Comparison of ENCODE assay signal across 21 cellular contexts in the genomic region with DNA sequence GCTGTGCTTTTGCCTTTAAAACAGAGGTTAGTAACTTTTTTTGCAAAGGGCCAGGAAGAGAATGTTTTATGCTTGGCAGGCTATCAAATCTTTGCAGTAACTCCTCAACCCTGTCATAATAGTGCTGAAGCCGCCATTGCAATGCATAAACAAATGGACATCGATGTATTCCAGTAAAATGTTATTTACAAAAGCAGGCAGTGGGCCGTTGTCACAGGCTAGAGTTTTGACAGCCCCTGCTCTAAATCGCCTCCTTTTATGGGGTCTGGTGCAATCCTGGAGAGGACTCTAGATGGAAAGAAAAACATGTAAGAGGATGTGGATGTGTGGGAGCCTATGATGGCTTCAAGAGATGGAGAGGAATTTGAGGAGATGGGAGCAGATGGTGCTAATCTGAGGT.
DNase-seq lines count a peak whose midpoint lies in the region; ATAC-seq and TF ChIP-seq lines count a peak whose summit lies in the region.
"Had no signal": no experiment of that assay in that cellular context is flagged by ENCODE, and none has a peak within 500 bp of the region (broad histone marks: within the 10 kb centered on the region; RNA-seq: fewer than 3 reads in every experiment).

No MANE protein-coding gene starts in this region.

- in situ Hi-C loops in transverse colon (cut with MboI; ENCODE audit: low pct_ligation_motif_present in 1 of 4, low pct_unique_long_range_greater_than_20kb in 1 of 4, low sequenced_read_pairs in 3 of 4) = no loop called here

- H3K4me3 ChIP-seq in rectal smooth muscle tissue (ENCODE audit: low read length) (no peak overlapping the region), transverse colon (no peak overlapping the region)
- H3K4me3 ChIP-seq: BLaER1, GM12878, GM23338 had no signal

- no peak for TF ChIP-seq CTCF in transverse colon (IDR thresholded peaks at IDR 0.05)

- H3K4me1 ChIP-seq in rectal smooth muscle tissue (ENCODE audit: control insufficient read depth, insufficient read depth, low read length) = peaks cover 5% of the 10 kb centered on the region
- no peaks in the 10 kb centered on the region for H3K4me1 ChIP-seq in transverse colon
- H3K4me1 ChIP-seq: BLaER1, Caco-2 had no signal

- H3K27me3 ChIP-seq in rectal smooth muscle tissue (ENCODE audit: control insufficient read depth, insufficient read depth, low read length) (no peaks in the 10 kb centered on the region), transverse colon (no peaks in the 10 kb centered on the region)
- H3K27me3 ChIP-seq: BLaER1 had no signal

- WGBS in transverse colon (ENCODE audit: low coverage in 1 of 2), 2 donors = 50 to 53% methylated on average over 4 of the region's 4 CpGs

- H3K27ac ChIP-seq in rectal smooth muscle tissue (ENCODE audit: low read depth, low read length) = peak overlapping the region; percentile 38
- peak overlapping the region in 3 of 4 donors; percentile 19 to 59 (median 28) for H3K27ac ChIP-seq in transverse colon
- H3K27ac ChIP-seq: 22Rv1, BLaER1, C4-2B had no signal

- DNase-seq in NCI-H2171 treated with DMSO at 0.1 percent for 48 hours (lab: John Stamatoyannopoulos, UW) (peak; percentile 33), NCI-H2171 (lab: John Stamatoyannopoulos, UW) (no peak), left kidney (ENCODE audit: low read depth, low spot score) (peak; percentile 32), transverse colon (no peak), GM19238 (ENCODE audit: insufficient read length, low spot score) (no peak), HuH-7 (ENCODE audit: low spot score) (no peak)
- DNase-seq: Caco-2; CD4-positive, CD25-positive, alpha-beta regulatory T cell; CD8-positive, alpha-beta T cell; DMS153; DND-41; GDM1; H9 had no signal

- no peak for ATAC-seq in GM21360 (IDR thresholded peaks at IDR 0.05; ENCODE audit: unreplicated experiment)
- ATAC-seq: CD8-positive, alpha-beta T cell; GM12878; GM23338; HCT116 had no signal

- no peak for TF ChIP-seq POLR2A in transverse colon (IDR thresholded peaks at IDR 0.05)

- H3K36me3 ChIP-seq in rectal smooth muscle tissue (ENCODE audit: control insufficient read depth, insufficient read depth, low read length) (no peaks in the 10 kb centered on the region), transverse colon (no peaks in the 10 kb centered on the region)
- H3K36me3 ChIP-seq: BLaER1 had no signal

- no peak overlapping the region for H3K9ac ChIP-seq in rectal smooth muscle tissue (ENCODE audit: low read length)
- H3K9ac ChIP-seq: BLaER1 had no signal

- intact Hi-C loops in transverse colon (cut with DNase I; ENCODE audit: low total_unique reads) = no loop called here

- TF ChIP-seq EP300 in transverse colon (IDR thresholded peaks at IDR 0.05; ENCODE audit: low read depth) = no peak

- no peaks in the 10 kb centered on the region for H3K9me3 ChIP-seq in transverse colon

Comparison
In these comparisons a context has a peak if more than half of its experiments do, and no peak if none do; other contexts are left out.
1. DNase-seq: peak in NCI-H2171 treated with DMSO at 0.1 percent for 48 hours (single experiment) and left kidney (single experiment); none in NCI-H2171 (single experiment), transverse colon (single experiment), GM19238 (single experiment) and HuH-7 (single experiment).